ENCODE assay signal across 7 cellular contexts in genomic region chr3:73908218-73908617, GRCh38.
"Had no signal": no experiment of that assay in that cellular context is flagged by ENCODE, and none has a peak within 500 bp of the region (broad histone marks: within the 10 kb centered on the region; RNA-seq: fewer than 3 reads in every experiment).

No MANE protein-coding gene starts in this region.

- H3K9ac ChIP-seq: KMS-11 had no signal

- FAIRE-seq: HTR-8/SVneo, K562 had no signal

- ATAC-seq: K562 had no signal

- H3K4me3 ChIP-seq: K562 had no signal

- DNase-seq: IMR-90, KBM-7, KG1 had no signal

- H3K27ac ChIP-seq: HL-60, KMS-11 had no signal

- H3K4me2 ChIP-seq: KMS-11 had no signal
